In genomic region chr7:66739953-66740301, GRCh38 we compare ENCODE assay signal across 8 cellular contexts. TPM values are rescaled to one million over a fixed set of nuclear protein-coding genes. Genes with fewer than 3 reads are reported as not detected.
A peak's percentile ranks its signal among the peaks of the same experiment; 100 is the strongest.
DNase-seq lines count a peak whose midpoint lies in the region; ATAC-seq and TF ChIP-seq lines count a peak whose summit lies in the region.

No MANE protein-coding gene starts in this region.

- DNase-seq in GM06990 (ENCODE audit: extremely low read depth, insufficient read length) (no peak), breast epithelium (ENCODE audit: low spot score in 2 of 2) (no peak), posterior cingulate gyrus (no peak)

- WGBS in mesodermal cell (ENCODE audit: insufficient coverage in 2 of 2), 2 experiments = 26 to 35% methylated on average over 7 to 10 of the region's 12 CpGs

- H3K27me3 ChIP-seq in GM06990 (replicated peaks; ENCODE audit: control insufficient read depth, insufficient read depth, low read length) = no peaks in the 10 kb centered on the region
- H3K27me3 ChIP-seq in HUES48 (ENCODE audit: control insufficient read depth, insufficient read depth, low read length) = no peaks in the 10 kb centered on the region
- H3K27me3 ChIP-seq in breast epithelium = no peaks in the 10 kb centered on the region

- no peak for TF ChIP-seq CTCF in GM06990 (IDR thresholded peaks at IDR 0.05; ENCODE audit: insufficient read depth, low read length, poor library complexity, severe bottlenecking)
- no peak for TF ChIP-seq CTCF in breast epithelium (IDR thresholded peaks at IDR 0.05)

- no peak for TF ChIP-seq POLR2A in breast epithelium (IDR thresholded peaks at IDR 0.05)

- H3K27ac ChIP-seq in HUES48 (ENCODE audit: low read depth, low read length) = peak overlapping the region; percentile 85
- peak overlapping the region; percentile 97 to 98 for H3K27ac ChIP-seq in breast epithelium
- H3K27ac ChIP-seq in mesodermal cell (ENCODE audit: low read depth, low read length, severe bottlenecking) = peak overlapping the region; percentile 95

- no peaks in the 10 kb centered on the region for H3K4me1 ChIP-seq in HUES48 (ENCODE audit: control insufficient read depth, insufficient read depth, low read length)
- no peaks in the 10 kb centered on the region for H3K4me1 ChIP-seq in breast epithelium
- H3K4me1 ChIP-seq in mesodermal cell (ENCODE audit: control insufficient read depth, insufficient read depth, low read length, poor library complexity, severe bottlenecking) = no peaks in the 10 kb centered on the region

- H3K36me3 ChIP-seq in GM06990 (ENCODE audit: control insufficient read depth, insufficient read depth, low read length) = peaks cover 4% of the 10 kb centered on the region
- peaks cover 8% of the 10 kb centered on the region for H3K36me3 ChIP-seq in HUES48 (ENCODE audit: control insufficient read depth, insufficient read depth, low read length)
- H3K36me3 ChIP-seq in breast epithelium = no peaks in the 10 kb centered on the region
- H3K36me3 ChIP-seq in mesodermal cell (ENCODE audit: control insufficient read depth, insufficient read depth, low read length) = peaks cover 42% of the 10 kb centered on the region

- H3K4me3 ChIP-seq in GM06990 (replicated peaks; ENCODE audit: low read depth, low read length) (peak overlapping the region; percentile 93), HUES48 (ENCODE audit: low read depth, low read length) (peak overlapping the region; percentile 69), breast epithelium (peak overlapping the region; percentile 74 to 86 (median 81)), mesodermal cell (ENCODE audit: extremely low read depth, insufficient read depth, low read length, poor library complexity, severe bottlenecking) (peak overlapping the region; percentile 90)

- intact Hi-C loops in breast epithelium (cut with DNase I; ENCODE audit: low total_unique reads) (no loop called here), posterior cingulate gyrus (cut with DNase I) (loop anchor here (1.0 to 10.0 kb wide), 4 partner anchors 58 to 183 kb away; no protein-coding TSS in a partner anchor)

- H3K9me3 ChIP-seq in HUES48 (ENCODE audit: control insufficient read depth, insufficient read depth, low read length) (peaks cover 4% of the 10 kb centered on the region), breast epithelium (peaks cover 9 to 13% of the 10 kb centered on the region in 2 donors), mesodermal cell (ENCODE audit: control insufficient read depth, low read length) (peaks cover 11% of the 10 kb centered on the region)

- ATAC-seq in HG02798 (IDR thresholded peaks at IDR 0.05; ENCODE audit: poor library complexity, unreplicated experiment) (no peak), GM21390 (IDR thresholded peaks at IDR 0.05; ENCODE audit: unreplicated experiment) (no peak), GM18909 (IDR thresholded peaks at IDR 0.05; ENCODE audit: poor library complexity, unreplicated experiment) (no peak)

- peak overlapping the region; percentile 57 for H3K9ac ChIP-seq in HUES48 (ENCODE audit: low read depth, low read length)

RNA-seq across cellular contexts. Expression of gene RABGEF1, which starts 0.6 kb away (rescaled TPM):
- 10 to 100 TPM; 33.4 to 44.9 (median 34.9) TPM for total RNA-seq in breast epithelium
- polyA plus RNA-seq in mesodermal cell (2013, experiment 1 of 2) = 19.9 TPM
- 19.5 TPM for polyA plus RNA-seq in mesodermal cell (2013, experiment 2 of 2)
